8 cellular contexts compared by ENCODE assay signal in the genomic region with DNA sequence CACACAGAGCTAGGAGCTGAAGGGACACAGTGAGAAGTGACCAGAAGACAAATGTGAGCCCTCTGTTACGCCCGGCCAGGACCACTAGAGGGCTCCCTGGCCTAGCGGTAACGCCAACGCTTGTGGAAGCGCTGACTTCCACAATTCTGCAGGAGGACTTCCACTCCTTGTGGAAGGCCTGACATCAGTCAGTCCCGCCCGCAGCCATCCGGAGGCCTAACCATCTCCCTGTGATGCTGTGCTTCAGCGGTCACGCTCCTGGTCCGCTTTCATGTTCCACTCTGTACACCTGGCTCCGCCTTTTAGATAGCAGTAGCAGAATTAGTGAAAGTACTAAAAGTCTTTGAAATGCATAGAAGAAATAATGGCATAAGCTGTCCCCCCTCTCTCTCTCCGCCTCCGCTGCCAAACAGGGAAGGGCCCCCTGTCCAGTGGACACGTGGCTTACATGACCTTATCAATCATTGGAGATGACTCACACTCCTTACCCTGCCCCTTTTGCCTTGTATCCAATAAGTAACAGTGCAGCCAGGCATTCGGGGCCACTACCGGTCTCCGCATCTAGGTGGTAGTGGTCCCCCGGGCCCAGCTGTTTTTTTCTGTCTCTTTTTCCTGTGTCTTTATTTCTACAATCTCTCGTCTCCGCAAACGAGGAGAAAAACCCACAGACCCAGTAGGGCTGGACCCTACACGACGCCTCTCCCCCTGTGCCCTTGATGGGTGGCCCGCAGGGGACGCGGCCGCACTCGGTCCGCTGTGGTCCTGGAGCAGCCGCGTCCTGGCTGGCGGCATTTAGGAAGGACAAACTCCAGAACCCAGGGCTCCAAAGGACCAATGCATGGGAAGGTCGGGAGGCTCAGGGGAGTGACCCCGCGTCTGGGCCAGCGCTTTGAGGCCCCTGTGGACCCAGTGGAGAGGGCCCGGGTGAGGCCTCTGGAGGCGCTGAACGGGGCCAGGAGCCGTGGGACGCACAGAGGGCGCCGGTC. TPM values are rescaled to one million over a fixed set of nuclear protein-coding genes. Genes with fewer than 3 reads are reported as not detected.
DNase-seq lines count a peak whose midpoint lies in the region; ATAC-seq and TF ChIP-seq lines count a peak whose summit lies in the region.

No MANE protein-coding gene starts in this region.

- no peak for TF ChIP-seq POLR2A in right lobe of liver (IDR thresholded peaks at IDR 0.05)

- H3K9me3 ChIP-seq in duodenal mucosa (ENCODE audit: control insufficient read depth in 1 of 2, low read length in 2 of 2) (peaks cover 6 to 8% of the 10 kb centered on the region in 2 donors), right lobe of liver (no peaks in the 10 kb centered on the region)

- DNase-seq in AG10803 (ENCODE audit: low read depth) (peak; percentile 83), NCI-H526 (lab: John Stamatoyannopoulos, UW) (peak; percentile 59 to 88), right lobe of liver (peak; percentile 69 to 87 (median 86))
- peak; percentile 61 for DNase-seq in activated CD4-positive, alpha-beta T cell treated with anti-CD3 and anti-CD28 coated beads, Interleukin-2, amount 10 ng/mL, durations not matched to agents 7 days and 5 days
- peak; percentile 38 to 52 for DNase-seq in stimulated activated CD4-positive, alpha-beta T cell treated with anti-CD3 and anti-CD28 coated beads, Interleukin-4, amount 100 ng/mL, for 48 hours (ENCODE audit: low read depth in 2 of 2)

- peaks cover 3 to 13% of the 10 kb centered on the region in 2 donors for H3K4me1 ChIP-seq in duodenal mucosa (ENCODE audit: control insufficient read depth in 1 of 2, insufficient read depth in 2 of 2, low read length in 2 of 2)
- peaks cover 0 to 12% (median 2%) of the 10 kb centered on the region in 4 donors for H3K4me1 ChIP-seq in right lobe of liver

- H3K9ac ChIP-seq in duodenal mucosa (ENCODE audit: low read depth in 1 of 2, low read length in 2 of 2), result no peak overlapping the region

- H3K27ac ChIP-seq in duodenal mucosa (ENCODE audit: low read depth, low read length) (no peak overlapping the region), right lobe of liver (no peak overlapping the region)

- H3K27me3 ChIP-seq in duodenal mucosa (ENCODE audit: control insufficient read depth in 1 of 2, insufficient read depth in 2 of 2, low read length in 2 of 2), result peaks cover 4 to 5% of the 10 kb centered on the region in 2 donors
- H3K27me3 ChIP-seq in right lobe of liver, result no peaks in the 10 kb centered on the region

- H3K4me3 Mint-ChIP-seq in activated CD4-positive, alpha-beta T cell treated with anti-CD3 and anti-CD28 coated beads, Interleukin-2, amount 10 ng/mL, durations not matched to agents 7 days and 5 days, result peak overlapping the region; percentile 55

- no peaks in the 10 kb centered on the region for H3K36me3 Mint-ChIP-seq in activated CD4-positive, alpha-beta T cell treated with anti-CD3 and anti-CD28 coated beads, Interleukin-2, amount 10 ng/mL, durations not matched to agents 7 days and 5 days (ENCODE audit: low read depth)

- H3K4me3 ChIP-seq in AG10803 (ENCODE audit: low read length) (no peak overlapping the region), duodenal mucosa (ENCODE audit: low read depth in 1 of 2, low read length in 2 of 2) (peak overlapping the region; percentile 46 to 48), right lobe of liver (no peak overlapping the region)

- H3K27me3 Mint-ChIP-seq in activated CD4-positive, alpha-beta T cell treated with anti-CD3 and anti-CD28 coated beads, Interleukin-2, amount 10 ng/mL, durations not matched to agents 7 days and 5 days, result peaks cover 23% of the 10 kb centered on the region

- ATAC-seq in GM19023 (IDR thresholded peaks at IDR 0.05; ENCODE audit: unreplicated experiment) (peak; percentile 57), HG03378 (IDR thresholded peaks at IDR 0.05; ENCODE audit: unreplicated experiment) (peak; percentile 58), right lobe of liver (peak; percentile 96 to 100 (median 96))

- CTCF ChIA-PET in activated CD4-positive, alpha-beta T cell treated with anti-CD3 and anti-CD28 coated beads, Interleukin-2, amount 10 ng/mL, durations not matched to agents 7 days and 5 days (lab: Charles Lee), result interaction anchor here (0.7 to 2.4 kb wide), 3 partner anchors 11 to 27 kb away, joined by 3 to 10 read pairs (median 4); a partner anchor contains a TSS

- WGBS in right lobe of liver (ENCODE audit: insufficient coverage, low coverage, low lambda C conversion rate, missing lambda C conversion rate), result 48% methylated on average over 29 of the region's 45 CpGs

- intact Hi-C loops in right lobe of liver (cut with DNase I), result loop anchor here in 1 of 2 donors (5.0 kb wide), 1 partner anchor 119 kb away; no protein-coding TSS in a partner anchor

- peaks cover 14% of the 10 kb centered on the region for H3K4me1 Mint-ChIP-seq in activated CD4-positive, alpha-beta T cell treated with anti-CD3 and anti-CD28 coated beads, Interleukin-2, amount 10 ng/mL, durations not matched to agents 7 days and 5 days

- H3K27ac Mint-ChIP-seq in activated CD4-positive, alpha-beta T cell treated with anti-CD3 and anti-CD28 coated beads, Interleukin-2, amount 10 ng/mL, durations not matched to agents 7 days and 5 days, result no peak overlapping the region

- TF ChIP-seq CTCF in AG10803 (conservative IDR thresholded peaks at IDR 0.05; ENCODE audit: low read length), result peak; percentile 95
- TF ChIP-seq CTCF in right lobe of liver (IDR thresholded peaks at IDR 0.05), result peak; percentile 76 to 97 (median 91)

- POLR2A ChIA-PET in activated CD4-positive, alpha-beta T cell treated with anti-CD3 and anti-CD28 coated beads, Interleukin-2, amount 10 ng/mL, durations not matched to agents 7 days and 5 days (lab: Charles Lee), result no interaction called here

- H3K36me3 ChIP-seq in duodenal mucosa (ENCODE audit: control insufficient read depth in 1 of 2, insufficient read depth in 2 of 2, low read length in 2 of 2), result no peaks in the 10 kb centered on the region
- no peaks in the 10 kb centered on the region for H3K36me3 ChIP-seq in right lobe of liver

- peaks cover 5% of the 10 kb centered on the region for H3K9me3 Mint-ChIP-seq in activated CD4-positive, alpha-beta T cell treated with anti-CD3 and anti-CD28 coated beads, Interleukin-2, amount 10 ng/mL, durations not matched to agents 7 days and 5 days

RNA-seq across cellular contexts. Expression of a gene that starts 27.0 kb away (rescaled TPM):
- total RNA-seq in activated CD4-positive, alpha-beta T cell treated with anti-CD3 and anti-CD28 coated beads, Interleukin-2, amount 10 ng/mL, durations not matched to agents 7 days and 5 days, result 1,000 to 10,000 TPM; 2,113 to 2,760 TPM
- total RNA-seq in right lobe of liver, result 100 to 1,000 TPM; 322 to 555 (median 472) TPM

Comparison
In these comparisons a context has a peak if more than half of its experiments do, and no peak if none do; other contexts are left out.
1. H3K4me3 ChIP-seq: peak in duodenal mucosa (2 of 2); none in AG10803 (single experiment) and right lobe of liver (0 of 3).
2. Peak in every context shown above with its lines, with median percentiles within 50 percentile points of each other: DNase-seq and ATAC-seq.